ENCODE assay signal across 14 cellular contexts in the genomic region with DNA sequence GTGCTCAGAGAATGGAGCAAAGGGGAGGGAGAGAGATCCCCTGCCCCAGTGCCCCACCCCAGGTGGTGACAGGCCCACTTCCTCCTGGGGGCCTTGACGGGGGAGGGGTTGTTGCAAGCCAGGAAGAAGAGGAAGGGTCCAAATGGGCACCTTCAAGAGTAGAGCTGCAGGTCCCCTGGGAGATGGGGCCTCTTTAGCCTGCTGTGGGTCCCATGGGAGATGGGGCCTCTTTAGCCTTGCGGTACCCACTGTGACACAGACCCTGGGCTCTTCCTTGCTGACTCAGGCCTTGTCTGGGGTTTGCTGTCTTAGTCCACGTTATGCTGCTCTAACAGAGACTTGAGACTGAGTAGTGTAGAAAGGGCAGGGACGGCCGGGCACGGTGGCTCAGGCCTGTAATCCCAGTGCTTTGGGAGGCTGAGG. TPM values are rescaled to one million over a fixed set of nuclear protein-coding genes. Genes with fewer than 3 reads are reported as not detected.
DNase-seq lines count a peak whose midpoint lies in the region; ATAC-seq, FAIRE-seq and TF ChIP-seq lines count a peak whose summit lies in the region.
"Had no signal": no experiment of that assay in that cellular context is flagged by ENCODE, and none has a peak within 500 bp of the region (broad histone marks: within the 10 kb centered on the region; RNA-seq: fewer than 3 reads in every experiment).

No MANE protein-coding gene starts in this region.

- H3K27ac Mint-ChIP-seq in astrocyte (ENCODE audit: unreplicated experiment) (peak overlapping the region; percentile 7), WTC11 (no peak overlapping the region)
- H3K27ac Mint-ChIP-seq: activated naive CD8-positive, alpha-beta T cell treated with anti-CD3 and anti-CD28 coated beads for 36 hours had no signal

- H3K27ac ChIP-seq in DOHH2 (ENCODE audit: low read depth, low read length) (peak overlapping the region; percentile 84), astrocyte (ENCODE audit: low read depth, low read length) (no peak overlapping the region), prostate gland (peak overlapping the region; percentile 81 to 90)

- ATAC-seq in HG02798 (IDR thresholded peaks at IDR 0.05; ENCODE audit: poor library complexity, unreplicated experiment), result peak; percentile 44
- no peak for ATAC-seq in WTC11

- no peaks in the 10 kb centered on the region for H3K27me3 Mint-ChIP-seq in astrocyte (ENCODE audit: low read depth, unreplicated experiment)
- H3K27me3 Mint-ChIP-seq in WTC11 (ENCODE audit: low read depth), result no peaks in the 10 kb centered on the region
- H3K27me3 Mint-ChIP-seq: activated naive CD8-positive, alpha-beta T cell treated with anti-CD3 and anti-CD28 coated beads for 36 hours had no signal

- H3K9ac ChIP-seq in astrocyte (ENCODE audit: low read length), result no peak overlapping the region

- TF ChIP-seq CTCF in DOHH2 (IDR thresholded peaks at IDR 0.05; ENCODE audit: low read depth, low read length, poor library complexity, severe bottlenecking) (no peak), astrocyte (IDR thresholded peaks at IDR 0.05; ENCODE audit: insufficient read depth, low read depth, low read length) (no peak), prostate gland (IDR thresholded peaks at IDR 0.05) (no peak), WTC11 (IDR thresholded peaks at IDR 0.05) (no peak)

- no peak for TF ChIP-seq POLR2A in prostate gland (IDR thresholded peaks at IDR 0.05)

- H4K20me1 ChIP-seq in DOHH2 (ENCODE audit: control insufficient read depth, insufficient read depth, low read depth, low read length), result no peaks in the 10 kb centered on the region
- H4K20me1 ChIP-seq in astrocyte (ENCODE audit: insufficient read depth, low read length), result peaks cover 41% of the 10 kb centered on the region

- no peaks in the 10 kb centered on the region for H3K9me3 ChIP-seq in DOHH2 (ENCODE audit: control insufficient read depth, insufficient read depth, low read length)
- H3K9me3 ChIP-seq in astrocyte (ENCODE audit: insufficient read depth, low read depth, low read length), result no peaks in the 10 kb centered on the region
- H3K9me3 ChIP-seq in prostate gland, result no peaks in the 10 kb centered on the region

- peaks cover 49% of the 10 kb centered on the region for H3K79me2 ChIP-seq in DOHH2 (ENCODE audit: control insufficient read depth, low read length)
- H3K79me2 ChIP-seq in astrocyte (ENCODE audit: insufficient read depth, low read length), result peaks cover 23% of the 10 kb centered on the region

- no peaks in the 10 kb centered on the region for H3K9me3 Mint-ChIP-seq in astrocyte (ENCODE audit: unreplicated experiment)
- no peaks in the 10 kb centered on the region for H3K9me3 Mint-ChIP-seq in WTC11
- H3K9me3 Mint-ChIP-seq: activated naive CD8-positive, alpha-beta T cell treated with anti-CD3 and anti-CD28 coated beads for 36 hours had no signal

- H2AFZ ChIP-seq in astrocyte (ENCODE audit: low read depth, low read length), result no peak overlapping the region

- H3K4me3 Mint-ChIP-seq in astrocyte (ENCODE audit: unreplicated experiment) (no peak overlapping the region), WTC11 (no peak overlapping the region)
- H3K4me3 Mint-ChIP-seq: activated naive CD8-positive, alpha-beta T cell treated with anti-CD3 and anti-CD28 coated beads for 36 hours had no signal

- peak overlapping the region; percentile 98 for H3K4me2 ChIP-seq in DOHH2 (ENCODE audit: low read length)
- no peak overlapping the region for H3K4me2 ChIP-seq in astrocyte (ENCODE audit: low read length)

- no peak for FAIRE-seq in astrocyte (lab: Jason Lieb, UNC)
- FAIRE-seq: TTC549 had no signal

- H3K4me3 ChIP-seq in DOHH2 (ENCODE audit: low read length), result peak overlapping the region; percentile 75
- H3K4me3 ChIP-seq in astrocyte (ENCODE audit: insufficient read depth, low read depth, low read length), result no peak overlapping the region
- H3K4me3 ChIP-seq in prostate gland, result no peak overlapping the region

- CTCF ChIA-PET in WTC11 (lab: Charles Lee), result no interaction called here

- H3K4me1 ChIP-seq in DOHH2 (ENCODE audit: control insufficient read depth, low read length) (peaks cover 67% of the 10 kb centered on the region), astrocyte (ENCODE audit: insufficient read depth, low read length) (peaks cover 4% of the 10 kb centered on the region), prostate gland (replicated peaks) (peaks cover 25% of the 10 kb centered on the region)

- DNase-seq in astrocyte (ENCODE audit: low read depth) (no peak), prostate gland (ENCODE audit: low spot score) (no peak), NCI-H2029 treated with DMSO at 0.1 percent for 48 hours (lab: John Stamatoyannopoulos, UW) (no peak), WTC11 (ENCODE audit: low spot score) (no peak), kidney tubule cell (ENCODE audit: low spot score) (no peak)
- DNase-seq: activated naive CD8-positive, alpha-beta T cell treated with anti-CD3 and anti-CD28 coated beads for 36 hours; GOT3; NCI-H524 treated with DMSO at 0.1 percent for 48 hours; RPMI8226 had no signal

- POLR2A ChIA-PET in WTC11 (lab: Charles Lee), result no interaction called here

- peaks cover 25% of the 10 kb centered on the region for H3F3A ChIP-seq in DOHH2 (ENCODE audit: control insufficient read depth, insufficient read depth)

- H3K9me2 ChIP-seq in DOHH2 (replicated peaks; ENCODE audit: control insufficient read depth, low read length), result no peaks in the 10 kb centered on the region

- peaks cover 15% of the 10 kb centered on the region for H3K36me3 Mint-ChIP-seq in astrocyte (ENCODE audit: low read depth, unreplicated experiment)
- peaks cover 20% of the 10 kb centered on the region for H3K36me3 Mint-ChIP-seq in WTC11

- H3K36me3 ChIP-seq in DOHH2 (ENCODE audit: control insufficient read depth, low read length) (peaks cover 79% of the 10 kb centered on the region), astrocyte (ENCODE audit: insufficient read depth, low read length) (peaks cover 15% of the 10 kb centered on the region), prostate gland (peaks cover 7 to 10% of the 10 kb centered on the region in 2 donors)

- H3K27me3 ChIP-seq in DOHH2 (ENCODE audit: control insufficient read depth, low read length) (no peaks in the 10 kb centered on the region), astrocyte (ENCODE audit: insufficient read depth, low read length) (no peaks in the 10 kb centered on the region), prostate gland (replicated peaks; ENCODE audit: insufficient read depth) (no peaks in the 10 kb centered on the region)

- H3K4me1 Mint-ChIP-seq in astrocyte (ENCODE audit: low read depth, unreplicated experiment) (peaks cover 6% of the 10 kb centered on the region), WTC11 (no peaks in the 10 kb centered on the region)

- WGBS in prostate gland, result 91% methylated on average over 6 of the region's 6 CpGs

- intact Hi-C loops in prostate gland (cut with DNase I), result no loop called here

TF ChIP-seq in WTC11, 78 proteins besides CTCF, POLR2A, EP300 and RAD21 (continues in another document):
- TF ChIP-seq TEAD4 (CRISPR knock-in tag; IDR thresholded peaks at IDR 0.05) (no peak), NR1H2 (CRISPR knock-in tag; IDR thresholded peaks at IDR 0.05) (no peak), CDX4 (CRISPR knock-in tag; IDR thresholded peaks at IDR 0.05; ENCODE audit: borderline replicate concordance) (no peak), ZNF232 (CRISPR knock-in tag; IDR thresholded peaks at IDR 0.05) (no peak), IRF2 (CRISPR knock-in tag; IDR thresholded peaks at IDR 0.05; ENCODE audit: borderline replicate concordance, low read depth) (no peak), GTF2I (CRISPR knock-in tag; conservative IDR thresholded peaks at IDR 0.05) (no peak), NFATC4 (CRISPR knock-in tag; IDR thresholded peaks at IDR 0.05) (no peak), CREM (CRISPR knock-in tag; IDR thresholded peaks at IDR 0.05) (no peak), ZNF425 (CRISPR knock-in tag; conservative IDR thresholded peaks at IDR 0.05) (no peak), ZNF423 (CRISPR knock-in tag; IDR thresholded peaks at IDR 0.05) (no peak), ZNF416 (CRISPR knock-in tag; IDR thresholded peaks at IDR 0.05) (no peak), NR3C1 (CRISPR knock-in tag; conservative IDR thresholded peaks at IDR 0.05; ENCODE audit: low read depth) (no peak), RORB (CRISPR knock-in tag; IDR thresholded peaks at IDR 0.05) (no peak), ZNF138 (CRISPR knock-in tag; conservative IDR thresholded peaks at IDR 0.05) (no peak)

RNA-seq across cellular contexts. Expression of gene TOR4A, which starts 9.6 kb away (rescaled TPM):
- total RNA-seq in astrocyte (10.8 and 11.8 TPM in 2 replicates), prostate gland (1 to 10 TPM; 1.6 to 7.3 TPM), WTC11 (2021) (7.3 to 11.8 TPM (median 11.3 TPM) in 3 replicates)

RNA-seq across cellular contexts. Expression of gene NELFB, which starts 12.8 kb away (rescaled TPM):
- total RNA-seq in astrocyte, result 45.8 and 48.9 TPM in 2 replicates
- 10 to 100 TPM; 44.9 to 82.1 TPM for total RNA-seq in prostate gland
- 93.7 to 95.0 TPM (median 94.7 TPM) in 3 replicates for total RNA-seq in WTC11 (2021)

RNA-seq across cellular contexts. Expression of gene STPG3, which starts 16.9 kb away (rescaled TPM):
- total RNA-seq in astrocyte (not detected in 2 replicates), prostate gland (1 to 10 TPM in 1 of 2 donors, not detected in 1; 4.2 TPM), WTC11 (2021) (0.21 to 0.26 TPM in 2 of 3 replicates, not detected in the other)
- total RNA-seq: activated naive CD8-positive, alpha-beta T cell treated with anti-CD3 and anti-CD28 coated beads for 36 hours; HT-29; mononuclear cell had no signal

RNA-seq across cellular contexts. Expression of gene TUBB4B, which starts 26.9 kb away (rescaled TPM):
- total RNA-seq in astrocyte, result 188 and 218 TPM in 2 replicates
- total RNA-seq in prostate gland, result 100 to 1,000 TPM; 279 to 484 TPM
- total RNA-seq in WTC11 (2021), result 373 to 376 TPM (median 375 TPM) in 3 replicates

RNA-seq across cellular contexts. Expression of gene NRARP, which starts 34.1 kb away (rescaled TPM):
- total RNA-seq in astrocyte (6.9 and 7.3 TPM in 2 replicates), prostate gland (10 to 100 TPM; 22.4 to 24.3 TPM), WTC11 (2021) (46.7 to 52.4 TPM (median 51.5 TPM) in 3 replicates)
